Comparison of ENCODE assay signal across 19 cellular contexts in genomic region chr4:3857316-3857926, GRCh38.
DNase-seq lines count a peak whose midpoint lies in the region; ATAC-seq, FAIRE-seq and TF ChIP-seq lines count a peak whose summit lies in the region.
"Had no signal": no experiment of that assay in that cellular context is flagged by ENCODE, and none has a peak within 500 bp of the region (broad histone marks: within the 10 kb centered on the region; RNA-seq: fewer than 3 reads in every experiment).

No MANE protein-coding gene starts in this region.

- 44% methylated on average over 9 of the region's 9 CpGs for WGBS in HepG2 (ENCODE audit: low lambda C conversion rate)

- no peak overlapping the region for H3K27ac Mint-ChIP-seq in nephron progenitor cell

- no peaks in the 10 kb centered on the region for H3K9me3 Mint-ChIP-seq in nephron progenitor cell
- H3K9me3 Mint-ChIP-seq: CD8-positive, alpha-beta memory T cell had no signal

- H3K4me1 ChIP-seq in right atrium auricular region (no peaks in the 10 kb centered on the region), Panc1 (ENCODE audit: control insufficient read depth, insufficient read depth, low read length) (no peaks in the 10 kb centered on the region), HepG2 (ENCODE audit: insufficient read depth, low read length) (peaks cover 41% of the 10 kb centered on the region)

- POLR2A ChIA-PET in Panc1 (lab: Charles Lee): no interaction called here
- POLR2A ChIA-PET in HepG2 (lab: Yijun Ruan, JAX): no interaction called here

- TF ChIP-seq EP300 in HepG2 (IDR thresholded peaks at IDR 0.05; ENCODE audit: low read depth in 2 of 2, low read length in 2 of 2) (no peak), HepG2 (CRISPR knock-in tag; IDR thresholded peaks at IDR 0.05; ENCODE audit: borderline replicate concordance) (no peak)

- FAIRE-seq in HepG2 (lab: Jason Lieb, UNC): no peak
- FAIRE-seq: D721Med had no signal

- no peaks in the 10 kb centered on the region for H3K79me2 ChIP-seq in HepG2 (ENCODE audit: insufficient read depth, low read length)

- H4K20me1 ChIP-seq in HepG2 (ENCODE audit: insufficient read depth, low read length): no peaks in the 10 kb centered on the region

- no peaks in the 10 kb centered on the region for H3K36me3 Mint-ChIP-seq in nephron progenitor cell (ENCODE audit: low read depth)
- H3K36me3 Mint-ChIP-seq: CD8-positive, alpha-beta memory T cell had no signal

- H3K27ac ChIP-seq in right atrium auricular region (no peak overlapping the region), Panc1 (ENCODE audit: low read length) (no peak overlapping the region), HepG2 (ENCODE audit: extremely low read length, insufficient read depth, low read length) (no peak overlapping the region)
- H3K27ac ChIP-seq: HL-60 had no signal

- in situ Hi-C loops in Panc1 (cut with HindIII; ENCODE audit: low pct_unique_long_range_greater_than_20kb, low sequenced_read_pairs) (no loop called here), HepG2 (cut with HindIII; ENCODE audit: extremely low pct_ligation_motif_present, low pct_unique_long_range_greater_than_20kb) (no loop called here)

- H3K27me3 ChIP-seq in right atrium auricular region (no peaks in the 10 kb centered on the region), Panc1 (ENCODE audit: control insufficient read depth, insufficient read depth, low read length) (peaks cover 2% of the 10 kb centered on the region; the same call in 1 of the 2 replicates), HepG2 (ENCODE audit: control insufficient read depth in 1 of 2, insufficient read depth in 2 of 2, low read length in 2 of 2) (peaks cover 7 to 71% of the 10 kb centered on the region in 2 experiments; a peak in 4 of 5 replicates)

- H2AFZ ChIP-seq in HepG2 (ENCODE audit: low read length): no peak overlapping the region

- H3K4me3 Mint-ChIP-seq in nephron progenitor cell: no peak overlapping the region
- H3K4me3 Mint-ChIP-seq: CD8-positive, alpha-beta memory T cell had no signal

- no peak overlapping the region for H3K9ac ChIP-seq in HepG2 (ENCODE audit: insufficient read depth, low read depth, low read length)

- intact Hi-C loops in left cardiac atrium (cut with DNase I): no loop called here
- intact Hi-C loops in Panc1 (cut with micrococcal nuclease; ENCODE audit: unreplicated experiment): no loop called here
- intact Hi-C loops in HepG2 (cut with micrococcal nuclease; ENCODE audit: unreplicated experiment): no loop called here

- no peaks in the 10 kb centered on the region for H3K4me1 Mint-ChIP-seq in nephron progenitor cell

- TF ChIP-seq POLR2A in HepG2 (IDR thresholded peaks at IDR 0.05; ENCODE audit: insufficient read depth in 1 of 2, low read depth in 2 of 2, low read length in 2 of 2): no peak

- H3K4me3 ChIP-seq in right atrium auricular region (no peak overlapping the region), Panc1 (ENCODE audit: low read depth in 2 of 2, low read length in 2 of 2) (no peak overlapping the region), HepG2 (replicated peaks in 1 of 3; ENCODE audit: insufficient read depth in 1 of 3, low read depth in 2 of 3, low read length in 3 of 3) (no peak overlapping the region)

- BruUV-seq in Panc1 (replicated peaks; lab: Mats Ljungman, UMichigan) (no TSS peak), HepG2 (replicated peaks; lab: Mats Ljungman, UMichigan) (no TSS peak)

- H3K4me2 ChIP-seq in HepG2 (ENCODE audit: low read depth, low read length): no peak overlapping the region

- ATAC-seq in left cardiac atrium (no peak), Panc1 (peak; percentile 59; the same call in 1 of the 2 replicates), HepG2 (no peak; the same call in 2 of the 3 replicates), HG03520 (IDR thresholded peaks at IDR 0.05; ENCODE audit: unreplicated experiment) (no peak)

- H3K27me3 Mint-ChIP-seq in nephron progenitor cell (ENCODE audit: low read depth, poor library complexity): peaks cover 32% of the 10 kb centered on the region

- no peak for TF ChIP-seq RAD21 in HepG2 (CRISPR knock-in tag; IDR thresholded peaks at IDR 0.05)

- TF ChIP-seq CTCF in right atrium auricular region (IDR thresholded peaks at IDR 0.05): no peak
- no peak for TF ChIP-seq CTCF in Panc1 (IDR thresholded peaks at IDR 0.05)
- TF ChIP-seq CTCF in HepG2 (CRISPR knock-in tag; IDR thresholded peaks at IDR 0.05): no peak
- TF ChIP-seq CTCF in nephron progenitor cell (IDR thresholded peaks at IDR 0.05): no peak

- H3K9me3 ChIP-seq in right atrium auricular region (no peaks in the 10 kb centered on the region), Panc1 (ENCODE audit: control insufficient read depth, insufficient read depth, low read depth, low read length) (no peaks in the 10 kb centered on the region), HepG2 (ENCODE audit: low read length) (no peaks in the 10 kb centered on the region)

- peak; percentile 4 for DNase-seq in left cardiac atrium
- no peak for DNase-seq in right atrium auricular region (ENCODE audit: low spot score)
- no peak for DNase-seq in Panc1 (ENCODE audit: low read depth, low spot score)
- no peak for DNase-seq in HepG2 (ENCODE audit: low spot score)
- no peak for DNase-seq in GM19238 (ENCODE audit: insufficient read length, low spot score)
- DNase-seq in nephron progenitor cell: no peak
- DNase-seq: C1 segment of cervical spinal cord; CD8-positive, alpha-beta memory T cell; IMR-90; Kasumi-1; MM.1S; NCI-H1105; NCI-H1694; NCI-H510A; NCI-H748 treated with DMSO at 0.1 percent for 48 hours; RPMI8226 had no signal

- H3K36me3 ChIP-seq in right atrium auricular region: no peaks in the 10 kb centered on the region
- H3K36me3 ChIP-seq in Panc1 (ENCODE audit: control insufficient read depth, insufficient read depth, low read length): no peaks in the 10 kb centered on the region
- H3K36me3 ChIP-seq in HepG2 (replicated peaks in 1 of 2; ENCODE audit: control insufficient read depth in 1 of 2, insufficient read depth in 2 of 2, low read length in 2 of 2): no peaks in the 10 kb centered on the region

- CTCF ChIA-PET in Panc1 (lab: Charles Lee): interaction anchor here (0.7 kb wide), 1 partner anchor 20 kb away, joined by 4 read pairs; no protein-coding TSS in a partner anchor
- CTCF ChIA-PET in HepG2 (lab: Yijun Ruan, JAX; ENCODE audit: low intra/inter-chr PET ratio, low total read pairs): no interaction called here

TF ChIP-seq in HepG2, 621 proteins besides CTCF, POLR2A, EP300 and RAD21:
- TF ChIP-seq ZSCAN25 (CRISPR knock-in tag; IDR thresholded peaks at IDR 0.05): peak; percentile 98
- TF ChIP-seq ZSCAN22 (CRISPR knock-in tag; IDR thresholded peaks at IDR 0.05): no peak
